9 cellular contexts compared by ENCODE assay signal in genomic region chr4:23889368-23889767, GRCh38. TPM values are rescaled to one million over a fixed set of nuclear protein-coding genes. Genes with fewer than 3 reads are reported as not detected.
A peak's percentile ranks its signal among the peaks of the same experiment; 100 is the strongest.
DNase-seq lines count a peak whose midpoint lies in the region; ATAC-seq and TF ChIP-seq lines count a peak whose summit lies in the region.
"Had no signal": no experiment of that assay in that cellular context is flagged by ENCODE, and none has a peak within 500 bp of the region (broad histone marks: within the 10 kb centered on the region; RNA-seq: fewer than 3 reads in every experiment).

No MANE protein-coding gene starts in this region.

- H3K9me3 Mint-ChIP-seq in CD8-positive, alpha-beta T cell: no peaks in the 10 kb centered on the region

- H3K9ac ChIP-seq in iPS-15b (ENCODE audit: low read depth, low read length): no peak overlapping the region

- H3K4me1 ChIP-seq in CD8-positive, alpha-beta T cell (ENCODE audit: insufficient read depth, low read length): no peaks in the 10 kb centered on the region
- H3K4me1 ChIP-seq in iPS-15b (ENCODE audit: control insufficient read depth, insufficient read depth, low read length) (peaks cover 27% of the 10 kb centered on the region), sigmoid colon (peaks cover 0 to 40% (median 15%) of the 10 kb centered on the region in 4 donors)

- WGBS in sigmoid colon, 2 donors: 1 to 10% methylated on average over 3 of the region's 3 CpGs

- no peak overlapping the region for H3K4me3 ChIP-seq in CD8-positive, alpha-beta T cell (ENCODE audit: low read depth, low read length)
- H3K4me3 ChIP-seq in WI38 (ENCODE audit: low read depth, low read length): peak overlapping the region; percentile 59
- H3K4me3 ChIP-seq in iPS-15b (ENCODE audit: low read depth, low read length): peak overlapping the region; percentile 67
- H3K4me3 ChIP-seq in sigmoid colon: peak overlapping the region; percentile 36 to 57 (median 52)

- no peaks in the 10 kb centered on the region for H3K9me3 ChIP-seq in CD8-positive, alpha-beta T cell (ENCODE audit: low read length)
- no peaks in the 10 kb centered on the region for H3K9me3 ChIP-seq in iPS-15b (ENCODE audit: control insufficient read depth, insufficient read depth, low read length)
- H3K9me3 ChIP-seq in sigmoid colon: no peaks in the 10 kb centered on the region

- peak overlapping the region; percentile 40 for H3K4me3 Mint-ChIP-seq in CD8-positive, alpha-beta T cell

- no peak for ATAC-seq in CD8-positive, alpha-beta T cell
- ATAC-seq in GM21360 (IDR thresholded peaks at IDR 0.05; ENCODE audit: unreplicated experiment): no peak

- H3K4me1 Mint-ChIP-seq in CD8-positive, alpha-beta T cell (ENCODE audit: low read depth): peaks cover 21% of the 10 kb centered on the region

- no peak overlapping the region for H3K27ac ChIP-seq in CD8-positive, alpha-beta T cell (ENCODE audit: low read depth, low read length)
- H3K27ac ChIP-seq in sigmoid colon: peak overlapping the region; percentile 78 to 90 (median 86)

- H3K27me3 ChIP-seq in CD8-positive, alpha-beta T cell (ENCODE audit: insufficient read depth, low read length): no peaks in the 10 kb centered on the region
- H3K27me3 ChIP-seq in iPS-15b (ENCODE audit: control insufficient read depth, insufficient read depth, low read length) (peaks cover 28% of the 10 kb centered on the region), sigmoid colon (no peaks in the 10 kb centered on the region)

- H3K27me3 Mint-ChIP-seq in CD8-positive, alpha-beta T cell (ENCODE audit: low read depth): peaks cover 6% of the 10 kb centered on the region

- intact Hi-C loops in CD8-positive, alpha-beta T cell (cut with DNase I, micrococcal nuclease): no loop called here
- intact Hi-C loops in sigmoid colon (cut with DNase I): no loop called here

- no peak for TF ChIP-seq CTCF in CD8-positive, alpha-beta T cell (IDR thresholded peaks at IDR 0.05)
- TF ChIP-seq CTCF in WI38 (IDR thresholded peaks at IDR 0.05; ENCODE audit: low read depth, low read length) (no peak), sigmoid colon (IDR thresholded peaks at IDR 0.05) (no peak)

- H3K36me3 Mint-ChIP-seq in CD8-positive, alpha-beta T cell: no peaks in the 10 kb centered on the region

- no peaks in the 10 kb centered on the region for H3K36me3 ChIP-seq in CD8-positive, alpha-beta T cell (ENCODE audit: insufficient read depth, low read length)
- H3K36me3 ChIP-seq in iPS-15b (ENCODE audit: control insufficient read depth, insufficient read depth, low read length) (no peaks in the 10 kb centered on the region), sigmoid colon (no peaks in the 10 kb centered on the region)

- CTCF ChIA-PET in CD8-positive, alpha-beta T cell (lab: Charles Lee): no interaction called here

- POLR2A ChIA-PET in CD8-positive, alpha-beta T cell (lab: Charles Lee): no interaction called here

- no peak overlapping the region for H3K27ac Mint-ChIP-seq in CD8-positive, alpha-beta T cell

- no peak for TF ChIP-seq EP300 in sigmoid colon (IDR thresholded peaks at IDR 0.05)

- DNase-seq in CD8-positive, alpha-beta T cell: no peak
- DNase-seq in sigmoid colon (no peak), iPS-NIHi11 (ENCODE audit: low spot score) (no peak)
- DNase-seq in activated CD8-positive, alpha-beta memory T cell treated with anti-CD3 and anti-CD28 coated beads for 24 hours: no peak
- no peak for DNase-seq in activated effector memory CD4-positive, alpha-beta T cell treated with Interleukin-2 at 50 U/mL for 16 hours
- DNase-seq: activated CD4-positive, alpha-beta T cell treated with anti-CD3 and anti-CD28 coated beads for 4 hours had no signal

- TF ChIP-seq POLR2A in sigmoid colon (IDR thresholded peaks at IDR 0.05): no peak

RNA-seq across cellular contexts. Expression of gene PPARGC1A, which starts 0.5 kb away (rescaled TPM):
- not detected for total RNA-seq in CD8-positive, alpha-beta T cell
- total RNA-seq in sigmoid colon: 1 to 10 TPM; 2.0 to 4.7 (median 3.8) TPM
- polyA plus RNA-seq in sigmoid colon: 1 to 10 TPM; 6.2 to 8.6 (median 7.2) TPM
